ENCODE assay signal across 8 cellular contexts in the genomic region with DNA sequence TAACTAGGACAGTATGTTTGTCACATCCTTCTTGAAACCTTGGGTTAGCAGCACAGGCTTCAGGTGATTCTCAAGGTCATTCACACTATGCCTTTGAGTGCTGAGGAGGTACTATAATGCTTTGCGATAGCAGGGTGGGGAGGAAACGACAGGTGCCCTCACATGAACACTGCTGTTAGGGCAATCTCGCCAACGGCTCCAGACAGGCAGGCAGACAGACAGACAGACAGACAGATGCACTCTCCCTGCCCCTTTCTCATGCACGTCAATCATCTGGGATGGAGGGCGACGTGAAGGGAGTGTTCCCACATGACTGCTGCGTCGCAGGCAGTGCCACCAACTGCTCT.
DNase-seq lines count a peak whose midpoint lies in the region; ATAC-seq, FAIRE-seq and TF ChIP-seq lines count a peak whose summit lies in the region.

No MANE protein-coding gene starts in this region.

- H3K4me1 Mint-ChIP-seq in activated naive CD4-positive, alpha-beta T cell treated with anti-CD3 and anti-CD28 coated beads, Interleukin-2, amount 10 ng/mL, durations not matched to agents 7 days and 5 days: peaks cover 61% of the 10 kb centered on the region
- peaks cover 30% of the 10 kb centered on the region for H3K4me1 Mint-ChIP-seq in type B pancreatic cell (ENCODE audit: unreplicated experiment)

- no peak for ATAC-seq in gastroesophageal sphincter

- H3K9me3 ChIP-seq in SJSA1 (replicated peaks): no peaks in the 10 kb centered on the region
- H3K9me3 ChIP-seq in gastroesophageal sphincter: no peaks in the 10 kb centered on the region

- no peaks in the 10 kb centered on the region for H3K9me3 Mint-ChIP-seq in activated naive CD4-positive, alpha-beta T cell treated with anti-CD3 and anti-CD28 coated beads, Interleukin-2, amount 10 ng/mL, durations not matched to agents 7 days and 5 days
- H3K9me3 Mint-ChIP-seq in type B pancreatic cell: no peaks in the 10 kb centered on the region

- H3K4me1 ChIP-seq in SJSA1 (replicated peaks): peaks cover 57% of the 10 kb centered on the region
- peaks cover 0 to 57% (median 22%) of the 10 kb centered on the region in 3 donors for H3K4me1 ChIP-seq in gastroesophageal sphincter

- TF ChIP-seq CTCF in gastroesophageal sphincter (IDR thresholded peaks at IDR 0.05) (no peak), type B pancreatic cell (conservative IDR thresholded peaks at IDR 0.05) (no peak)

- WGBS in gastroesophageal sphincter (ENCODE audit: low coverage in 1 of 2), 2 donors: 90 to 98% methylated on average over 5 to 8 of the region's 9 CpGs

- H3K36me3 Mint-ChIP-seq in activated naive CD4-positive, alpha-beta T cell treated with anti-CD3 and anti-CD28 coated beads, Interleukin-2, amount 10 ng/mL, durations not matched to agents 7 days and 5 days: peaks cover 6% of the 10 kb centered on the region
- H3K36me3 Mint-ChIP-seq in type B pancreatic cell: peaks cover 4% of the 10 kb centered on the region

- CTCF ChIA-PET in activated naive CD4-positive, alpha-beta T cell treated with anti-CD3 and anti-CD28 coated beads, Interleukin-2, amount 10 ng/mL, durations not matched to agents 7 days and 5 days (lab: Charles Lee): no interaction called here

- H3K27me3 ChIP-seq in SJSA1 (replicated peaks) (no peaks in the 10 kb centered on the region), gastroesophageal sphincter (no peaks in the 10 kb centered on the region)

- no peak for TF ChIP-seq EP300 in gastroesophageal sphincter (IDR thresholded peaks at IDR 0.05)

- peak; percentile 29 for DNase-seq in activated naive CD4-positive, alpha-beta T cell treated with anti-CD3 and anti-CD28 coated beads, Interleukin-2, amount 10 ng/mL, durations not matched to agents 7 days and 5 days
- no peak for DNase-seq in activated naive CD4-positive, alpha-beta T cell treated with Interleukin-2 at 50 U/mL for 16 hours
- DNase-seq in SJSA1 (ENCODE audit: low read depth in 1 of 2, low spot score in 2 of 2) (no peak), type B pancreatic cell (ENCODE audit: extremely low spot score, unreplicated experiment) (no peak), GM12891 (ENCODE audit: insufficient read length, low spot score) (no peak), AG20443 (ENCODE audit: low spot score) (no peak), HT-29 (ENCODE audit: low spot score) (no peak)

- peak overlapping the region; percentile 88 for H3K27ac Mint-ChIP-seq in activated naive CD4-positive, alpha-beta T cell treated with anti-CD3 and anti-CD28 coated beads, Interleukin-2, amount 10 ng/mL, durations not matched to agents 7 days and 5 days
- H3K27ac Mint-ChIP-seq in type B pancreatic cell: peak overlapping the region; percentile 57

- H3K27ac ChIP-seq in SJSA1 (peak overlapping the region; percentile 90), gastroesophageal sphincter (peak overlapping the region in 3 of 4 donors; percentile 2 to 41 (median 28))

- H3K4me3 ChIP-seq in SJSA1 (no peak overlapping the region), gastroesophageal sphincter (no peak overlapping the region)

- no peak overlapping the region for H3K4me3 Mint-ChIP-seq in activated naive CD4-positive, alpha-beta T cell treated with anti-CD3 and anti-CD28 coated beads, Interleukin-2, amount 10 ng/mL, durations not matched to agents 7 days and 5 days
- H3K4me3 Mint-ChIP-seq in type B pancreatic cell: no peak overlapping the region

- TF ChIP-seq POLR2A in gastroesophageal sphincter (IDR thresholded peaks at IDR 0.05) (no peak), GM12891 (IDR thresholded peaks at IDR 0.05; ENCODE audit: low read depth, low read length) (no peak)

- H3K27me3 Mint-ChIP-seq in activated naive CD4-positive, alpha-beta T cell treated with anti-CD3 and anti-CD28 coated beads, Interleukin-2, amount 10 ng/mL, durations not matched to agents 7 days and 5 days: no peaks in the 10 kb centered on the region
- no peaks in the 10 kb centered on the region for H3K27me3 Mint-ChIP-seq in type B pancreatic cell

- no peaks in the 10 kb centered on the region for H3K36me3 ChIP-seq in SJSA1
- H3K36me3 ChIP-seq in gastroesophageal sphincter: no peaks in the 10 kb centered on the region

- FAIRE-seq in GM12891 (lab: Jason Lieb, UNC): no peak

TF ChIP-seq in GM12891, 5 proteins besides CTCF, POLR2A, EP300 and RAD21:
- TF ChIP-seq PAX5 (IDR thresholded peaks at IDR 0.05; ENCODE audit: insufficient read depth, low read length, severe bottlenecking): no peak
- TF ChIP-seq TAF1 (IDR thresholded peaks at IDR 0.05; ENCODE audit: low read depth, low read length): no peak
- no peak; the same call in 1 of the 2 replicates for TF ChIP-seq POLR2AphosphoS5 (IDR thresholded peaks at IDR 0.05; ENCODE audit: low read depth, low read length)
- TF ChIP-seq SPI1 (IDR thresholded peaks at IDR 0.05; ENCODE audit: low read depth, low read length): no peak
- TF ChIP-seq POU2F2 (IDR thresholded peaks at IDR 0.05; ENCODE audit: low read depth, low read length): no peak
TF ChIP-seq in GM12891: peak in this region for 0.
